Comparison of ENCODE assay signal across 8 cellular contexts in genomic region chr3:10008588-10009344, GRCh38. TPM values are rescaled to one million over a fixed set of nuclear protein-coding genes. Genes with fewer than 3 reads are reported as not detected.
A peak's percentile ranks its signal among the peaks of the same experiment; 100 is the strongest.
DNase-seq lines count a peak whose midpoint lies in the region; ATAC-seq and TF ChIP-seq lines count a peak whose summit lies in the region.

No MANE protein-coding gene starts in this region.

- no peaks in the 10 kb centered on the region for H3K9me3 Mint-ChIP-seq in activated naive CD8-positive, alpha-beta T cell (ENCODE audit: low read depth)
- no peaks in the 10 kb centered on the region for H3K9me3 Mint-ChIP-seq in osteocyte (ENCODE audit: unreplicated experiment)

- ATAC-seq in GM19395 (IDR thresholded peaks at IDR 0.05; ENCODE audit: unreplicated experiment) (peak; percentile 67), SK-N-SH treated with all-trans-retinoic acid at 6 μM for 48 hours (peak; percentile 79), Right ventricle myocardium inferior (peak; percentile 78)

- H3K9ac ChIP-seq in BLaER1: no peak overlapping the region

- H3K4me1 Mint-ChIP-seq in activated naive CD8-positive, alpha-beta T cell (ENCODE audit: low read depth): peaks cover 8% of the 10 kb centered on the region
- H3K4me1 Mint-ChIP-seq in osteocyte (ENCODE audit: unreplicated experiment): peaks cover 21% of the 10 kb centered on the region

- no peaks in the 10 kb centered on the region for H3K27me3 ChIP-seq in BLaER1
- H3K27me3 ChIP-seq in thyroid gland: no peaks in the 10 kb centered on the region

- peaks cover 8% of the 10 kb centered on the region for H3K27me3 Mint-ChIP-seq in activated naive CD8-positive, alpha-beta T cell
- no peaks in the 10 kb centered on the region for H3K27me3 Mint-ChIP-seq in osteocyte (ENCODE audit: unreplicated experiment)

- WGBS in thyroid gland, 2 donors: 11 to 28% methylated on average over 6 to 22 of the region's 23 CpGs

- DNase-seq in HT-29 (ENCODE audit: low spot score) (peak; percentile 82), Right ventricle myocardium inferior (ENCODE audit: missing footprints) (peak; percentile 95), osteocyte (ENCODE audit: extremely low spot score, unreplicated experiment) (peak; percentile 94), thyroid gland (peak; percentile 88)

- H3K27ac ChIP-seq in BLaER1 (no peak overlapping the region), thyroid gland (peak overlapping the region in 2 of 3 donors; percentile 28 to 69)

- peak in 1 of 2 donors; percentile 64 for TF ChIP-seq POLR2A in thyroid gland (IDR thresholded peaks at IDR 0.05)

- H3K4me1 ChIP-seq in BLaER1 (peaks cover 45% of the 10 kb centered on the region), thyroid gland (peaks cover 31 to 50% of the 10 kb centered on the region in 2 donors)

- no peaks in the 10 kb centered on the region for H3K36me3 Mint-ChIP-seq in activated naive CD8-positive, alpha-beta T cell
- H3K36me3 Mint-ChIP-seq in osteocyte (ENCODE audit: unreplicated experiment): no peaks in the 10 kb centered on the region

- TF ChIP-seq CTCF in osteocyte (IDR thresholded peaks at IDR 0.05) (no peak), thyroid gland (IDR thresholded peaks at IDR 0.05) (no peak)

- H3K36me3 ChIP-seq in BLaER1 (peaks cover 20% of the 10 kb centered on the region), thyroid gland (no peaks in the 10 kb centered on the region)

- H3K4me3 Mint-ChIP-seq in activated naive CD8-positive, alpha-beta T cell: peak overlapping the region; percentile 78
- peak overlapping the region; percentile 72 for H3K4me3 Mint-ChIP-seq in osteocyte (ENCODE audit: unreplicated experiment)

- no peak overlapping the region for H3K27ac Mint-ChIP-seq in activated naive CD8-positive, alpha-beta T cell
- peak overlapping the region; percentile 65 for H3K27ac Mint-ChIP-seq in osteocyte (ENCODE audit: unreplicated experiment)

- H4K20me1 ChIP-seq in BLaER1: peaks cover 38% of the 10 kb centered on the region

- no peaks in the 10 kb centered on the region for H3K9me3 ChIP-seq in BLaER1
- no peaks in the 10 kb centered on the region for H3K9me3 ChIP-seq in thyroid gland

- H3K4me3 ChIP-seq in BLaER1: peak overlapping the region; percentile 62
- H3K4me3 ChIP-seq in thyroid gland (replicated peaks in 1 of 3): peak overlapping the region in 2 of 3 donors; percentile 18 to 29

- peak overlapping the region; percentile 99 for H3K4me2 ChIP-seq in BLaER1

- intact Hi-C loops in Right ventricle myocardium inferior (cut with DNase I) (no loop called here), thyroid gland (cut with DNase I) (no loop called here)

TF ChIP-seq in SK-N-SH treated with all-trans-retinoic acid at 6 μM for 48 hours, 23 proteins besides CTCF, POLR2A, EP300 and RAD21:
- TF ChIP-seq ISL1 (CRISPR knock-in tag; IDR thresholded peaks at IDR 0.05): no peak
- TF ChIP-seq OSR1 (CRISPR knock-in tag; IDR thresholded peaks at IDR 0.05): no peak
TF ChIP-seq in SK-N-SH treated with all-trans-retinoic acid at 6 μM for 48 hours: peak in this region for 0.

RNA-seq across cellular contexts. Expression of gene FANCD2, which starts 17.5 kb away (rescaled TPM):
- 13.0 and 14.5 TPM in 2 replicates for total RNA-seq in HT-29 (2014; rRNA removed; shearing (Covaris generic))
- total RNA-seq in Right ventricle myocardium inferior (1.0 TPM), osteocyte (6.5 and 8.0 TPM in 2 replicates), thyroid gland (1 to 10 TPM; 2.0 to 7.9 (median 4.4) TPM)

RNA-seq across cellular contexts. Expression of gene EMC3, which starts 22.1 kb away (rescaled TPM):
- 35.5 and 41.7 TPM in 2 replicates for total RNA-seq in HT-29 (2014; rRNA removed; shearing (Covaris generic))
- total RNA-seq in Right ventricle myocardium inferior (108 TPM), osteocyte (67.1 and 67.7 TPM in 2 replicates), thyroid gland (100 to 1,000 TPM in 2 of 4 donors, 10 to 100 TPM in 2; 53.1 to 160 (median 117) TPM)

RNA-seq across cellular contexts. Expression of gene PRRT3, which starts 56.6 kb away (rescaled TPM):
- 0.65 and 0.89 TPM in 2 replicates for total RNA-seq in HT-29 (2014; rRNA removed; shearing (Covaris generic))
- total RNA-seq in Right ventricle myocardium inferior (0.57 TPM), osteocyte (6.6 and 7.9 TPM in 2 replicates), thyroid gland (1 to 10 TPM; 2.8 to 8.5 (median 6.6) TPM)
